ENCODE assay signal across 1 cellular context in the genomic region with DNA sequence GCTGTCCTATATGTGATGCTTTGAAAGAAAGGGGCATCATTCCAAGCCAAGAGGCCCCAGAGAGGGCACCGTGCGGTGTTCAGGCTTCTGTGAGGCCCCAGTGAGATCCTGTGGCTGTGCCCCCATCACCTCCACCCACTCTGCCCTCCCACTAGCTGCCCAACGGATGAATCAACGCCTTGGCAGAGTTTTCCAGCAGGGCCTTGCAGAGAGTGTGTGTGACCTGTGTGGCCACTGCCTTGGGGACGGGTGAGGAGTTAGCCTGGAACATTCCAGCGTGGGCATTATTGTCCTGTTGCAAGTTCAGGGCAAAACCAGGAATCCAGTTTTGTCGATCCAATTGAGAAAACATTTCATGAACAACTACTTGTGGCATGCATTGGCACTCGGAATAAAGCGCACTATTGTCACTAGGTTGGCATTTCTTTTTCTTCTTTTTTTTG.
A peak's percentile ranks its signal among the peaks of the same experiment; 100 is the strongest.
TF ChIP-seq lines count a peak whose summit lies in the region.

No MANE protein-coding gene starts in this region.

TF ChIP-seq in H1, 55 proteins besides CTCF, POLR2A, EP300 and RAD21:
- TF ChIP-seq NRF1 (IDR thresholded peaks at IDR 0.05; ENCODE audit: low read depth, low read length) (no peak), BRCA1 (IDR thresholded peaks at IDR 0.05; ENCODE audit: low read depth, low read length) (no peak), POLR2AphosphoS5 (IDR thresholded peaks at IDR 0.05; ENCODE audit: low read depth, low read length) (0 out of 2 replicates have a peak, but pooled peaks have one; percentile 48), SP1 (IDR thresholded peaks at IDR 0.05; ENCODE audit: low read depth, low read length) (no peak), EZH2 (IDR thresholded peaks at IDR 0.05; ENCODE audit: low read depth, low read length, severe bottlenecking) (no peak)
- TF ChIP-seq, protein P1, sequence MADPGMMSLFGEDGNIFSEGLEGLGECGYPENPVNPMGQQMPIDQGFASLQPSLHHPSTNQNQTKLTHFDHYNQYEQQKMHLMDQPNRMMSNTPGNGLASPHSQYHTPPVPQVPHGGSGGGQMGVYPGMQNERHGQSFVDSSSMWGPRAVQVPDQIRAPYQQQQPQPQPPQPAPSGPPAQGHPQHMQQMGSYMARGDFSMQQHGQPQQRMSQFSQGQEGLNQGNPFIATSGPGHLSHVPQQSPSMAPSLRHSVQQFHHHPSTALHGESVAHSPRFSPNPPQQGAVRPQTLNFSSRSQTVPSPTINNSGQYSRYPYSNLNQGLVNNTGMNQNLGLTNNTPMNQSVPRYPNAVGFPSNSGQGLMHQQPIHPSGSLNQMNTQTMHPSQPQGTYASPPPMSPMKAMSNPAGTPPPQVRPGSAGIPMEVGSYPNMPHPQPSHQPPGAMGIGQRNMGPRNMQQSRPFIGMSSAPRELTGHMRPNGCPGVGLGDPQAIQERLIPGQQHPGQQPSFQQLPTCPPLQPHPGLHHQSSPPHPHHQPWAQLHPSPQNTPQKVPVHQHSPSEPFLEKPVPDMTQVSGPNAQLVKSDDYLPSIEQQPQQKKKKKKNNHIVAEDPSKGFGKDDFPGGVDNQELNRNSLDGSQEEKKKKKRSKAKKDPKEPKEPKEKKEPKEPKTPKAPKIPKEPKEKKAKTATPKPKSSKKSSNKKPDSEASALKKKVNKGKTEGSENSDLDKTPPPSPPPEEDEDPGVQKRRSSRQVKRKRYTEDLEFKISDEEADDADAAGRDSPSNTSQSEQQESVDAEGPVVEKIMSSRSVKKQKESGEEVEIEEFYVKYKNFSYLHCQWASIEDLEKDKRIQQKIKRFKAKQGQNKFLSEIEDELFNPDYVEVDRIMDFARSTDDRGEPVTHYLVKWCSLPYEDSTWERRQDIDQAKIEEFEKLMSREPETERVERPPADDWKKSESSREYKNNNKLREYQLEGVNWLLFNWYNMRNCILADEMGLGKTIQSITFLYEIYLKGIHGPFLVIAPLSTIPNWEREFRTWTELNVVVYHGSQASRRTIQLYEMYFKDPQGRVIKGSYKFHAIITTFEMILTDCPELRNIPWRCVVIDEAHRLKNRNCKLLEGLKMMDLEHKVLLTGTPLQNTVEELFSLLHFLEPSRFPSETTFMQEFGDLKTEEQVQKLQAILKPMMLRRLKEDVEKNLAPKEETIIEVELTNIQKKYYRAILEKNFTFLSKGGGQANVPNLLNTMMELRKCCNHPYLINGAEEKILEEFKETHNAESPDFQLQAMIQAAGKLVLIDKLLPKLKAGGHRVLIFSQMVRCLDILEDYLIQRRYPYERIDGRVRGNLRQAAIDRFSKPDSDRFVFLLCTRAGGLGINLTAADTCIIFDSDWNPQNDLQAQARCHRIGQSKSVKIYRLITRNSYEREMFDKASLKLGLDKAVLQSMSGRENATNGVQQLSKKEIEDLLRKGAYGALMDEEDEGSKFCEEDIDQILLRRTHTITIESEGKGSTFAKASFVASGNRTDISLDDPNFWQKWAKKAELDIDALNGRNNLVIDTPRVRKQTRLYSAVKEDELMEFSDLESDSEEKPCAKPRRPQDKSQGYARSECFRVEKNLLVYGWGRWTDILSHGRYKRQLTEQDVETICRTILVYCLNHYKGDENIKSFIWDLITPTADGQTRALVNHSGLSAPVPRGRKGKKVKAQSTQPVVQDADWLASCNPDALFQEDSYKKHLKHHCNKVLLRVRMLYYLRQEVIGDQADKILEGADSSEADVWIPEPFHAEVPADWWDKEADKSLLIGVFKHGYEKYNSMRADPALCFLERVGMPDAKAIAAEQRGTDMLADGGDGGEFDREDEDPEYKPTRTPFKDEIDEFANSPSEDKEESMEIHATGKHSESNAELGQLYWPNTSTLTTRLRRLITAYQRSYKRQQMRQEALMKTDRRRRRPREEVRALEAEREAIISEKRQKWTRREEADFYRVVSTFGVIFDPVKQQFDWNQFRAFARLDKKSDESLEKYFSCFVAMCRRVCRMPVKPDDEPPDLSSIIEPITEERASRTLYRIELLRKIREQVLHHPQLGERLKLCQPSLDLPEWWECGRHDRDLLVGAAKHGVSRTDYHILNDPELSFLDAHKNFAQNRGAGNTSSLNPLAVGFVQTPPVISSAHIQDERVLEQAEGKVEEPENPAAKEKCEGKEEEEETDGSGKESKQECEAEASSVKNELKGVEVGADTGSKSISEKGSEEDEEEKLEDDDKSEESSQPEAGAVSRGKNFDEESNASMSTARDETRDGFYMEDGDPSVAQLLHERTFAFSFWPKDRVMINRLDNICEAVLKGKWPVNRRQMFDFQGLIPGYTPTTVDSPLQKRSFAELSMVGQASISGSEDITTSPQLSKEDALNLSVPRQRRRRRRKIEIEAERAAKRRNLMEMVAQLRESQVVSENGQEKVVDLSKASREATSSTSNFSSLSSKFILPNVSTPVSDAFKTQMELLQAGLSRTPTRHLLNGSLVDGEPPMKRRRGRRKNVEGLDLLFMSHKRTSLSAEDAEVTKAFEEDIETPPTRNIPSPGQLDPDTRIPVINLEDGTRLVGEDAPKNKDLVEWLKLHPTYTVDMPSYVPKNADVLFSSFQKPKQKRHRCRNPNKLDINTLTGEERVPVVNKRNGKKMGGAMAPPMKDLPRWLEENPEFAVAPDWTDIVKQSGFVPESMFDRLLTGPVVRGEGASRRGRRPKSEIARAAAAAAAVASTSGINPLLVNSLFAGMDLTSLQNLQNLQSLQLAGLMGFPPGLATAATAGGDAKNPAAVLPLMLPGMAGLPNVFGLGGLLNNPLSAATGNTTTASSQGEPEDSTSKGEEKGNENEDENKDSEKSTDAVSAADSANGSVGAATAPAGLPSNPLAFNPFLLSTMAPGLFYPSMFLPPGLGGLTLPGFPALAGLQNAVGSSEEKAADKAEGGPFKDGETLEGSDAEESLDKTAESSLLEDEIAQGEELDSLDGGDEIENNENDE (IDR thresholded peaks at IDR 0.05; ENCODE audit: insufficient replicate concordance, low read length) = no peak
TF ChIP-seq in H1: peak in this region for 1.
